2 cellular contexts compared by ENCODE assay signal in genomic region chr6:43934183-43934802, GRCh38.
TF ChIP-seq lines count a peak whose summit lies in the region.

No MANE protein-coding gene starts in this region.

TF ChIP-seq in HEK293, 187 proteins besides CTCF, POLR2A, EP300 and RAD21 (continued from another document):
- TF ChIP-seq ZNF692 (tag by site-specific recombination; IDR thresholded peaks at IDR 0.05), result no peak
- TF ChIP-seq ZBTB10 (tag by site-specific recombination; IDR thresholded peaks at IDR 0.05), result no peak
- TF ChIP-seq ZNF776 (tag by site-specific recombination; IDR thresholded peaks at IDR 0.05; ENCODE audit: borderline replicate concordance), result no peak
- TF ChIP-seq ZNF10 (tag by site-specific recombination; IDR thresholded peaks at IDR 0.05), result no peak
- no peak for TF ChIP-seq REST (tag by site-specific recombination; IDR thresholded peaks at IDR 0.05)
- no peak for TF ChIP-seq ZSCAN5A (tag by site-specific recombination; IDR thresholded peaks at IDR 0.05)
- no peak for TF ChIP-seq ZBTB17 (tag by site-specific recombination; IDR thresholded peaks at IDR 0.05)
- TF ChIP-seq ZNF610 (tag by site-specific recombination; IDR thresholded peaks at IDR 0.05; ENCODE audit: borderline replicate concordance), result no peak
- TF ChIP-seq GLIS1 (tag by site-specific recombination; IDR thresholded peaks at IDR 0.05), result no peak
- TF ChIP-seq ZNF707 (tag by site-specific recombination; IDR thresholded peaks at IDR 0.05), result no peak
- TF ChIP-seq ZNF132 (tag by site-specific recombination; IDR thresholded peaks at IDR 0.05; ENCODE audit: borderline replicate concordance), result no peak
- no peak for TF ChIP-seq GFI1B (tag by site-specific recombination; IDR thresholded peaks at IDR 0.05)
- TF ChIP-seq INSM2 (tag by site-specific recombination; IDR thresholded peaks at IDR 0.05), result no peak

TF ChIP-seq in GM12878, 131 proteins besides CTCF, POLR2A, EP300 and RAD21 (continued from another document):
- TF ChIP-seq NKRF (conservative IDR thresholded peaks at IDR 0.05) (no peak), ZZZ3 (IDR thresholded peaks at IDR 0.05; ENCODE audit: control insufficient read depth, insufficient read length, low read depth) (no peak), YY1 (IDR thresholded peaks at IDR 0.05; ENCODE audit: low read depth, low read length) (no peak), ATF7 (IDR thresholded peaks at IDR 0.05; ENCODE audit: low read depth) (no peak)
TF ChIP-seq in GM12878: peak in this region for 1.
